Comparison of ENCODE assay signal across 12 cellular contexts in genomic region chr14:102370305-102370809, GRCh38. TPM values are rescaled to one million over a fixed set of nuclear protein-coding genes. Genes with fewer than 3 reads are reported as not detected.
A peak's percentile ranks its signal among the peaks of the same experiment; 100 is the strongest.
DNase-seq lines count a peak whose midpoint lies in the region; ATAC-seq and TF ChIP-seq lines count a peak whose summit lies in the region.
"Had no signal": no experiment of that assay in that cellular context is flagged by ENCODE, and none has a peak within 500 bp of the region (broad histone marks: within the 10 kb centered on the region; RNA-seq: fewer than 3 reads in every experiment).

No MANE protein-coding gene starts in this region.

- 59% methylated on average over 11 of the region's 11 CpGs for WGBS in mesenchymal stem cell
- no CpG with 5 or more reads among the region's 11 CpGs for WGBS in neuronal stem cell (ENCODE audit: extremely low coverage in 2 of 2, insufficient read length in 2 of 2, insufficient replicate concordance in 1 of 2), 2 donors

- H3K18ac ChIP-seq in mesenchymal stem cell (ENCODE audit: low read depth in 1 of 2, low read length in 2 of 2) (no peak overlapping the region), neuronal stem cell (ENCODE audit: low read length) (no peak overlapping the region)

- no peaks in the 10 kb centered on the region for H3K79me2 ChIP-seq in OCI-LY1 (ENCODE audit: insufficient read depth, low read length)

- H4K91ac ChIP-seq in mesenchymal stem cell (ENCODE audit: low read length) (peak overlapping the region; percentile 12), neuronal stem cell (ENCODE audit: low read depth, low read length, poor library complexity) (no peak overlapping the region)

- H2BK15ac ChIP-seq in mesenchymal stem cell (ENCODE audit: low read depth, poor library complexity, severe bottlenecking), result no peak overlapping the region
- H2BK15ac ChIP-seq in neuronal stem cell (ENCODE audit: low read length), result no peak overlapping the region

- H3K4me1 ChIP-seq in OCI-LY1 (ENCODE audit: insufficient read depth, low read length, severe bottlenecking) (peaks cover 30% of the 10 kb centered on the region), mesenchymal stem cell (ENCODE audit: control insufficient read depth, insufficient read depth, low read depth, low read length) (peaks cover 3% of the 10 kb centered on the region), neuronal stem cell (ENCODE audit: control insufficient read depth in 2 of 2, insufficient read depth in 1 of 2, low read depth in 1 of 2, low read length in 2 of 2) (no peaks in the 10 kb centered on the region)

- peak overlapping the region; percentile 87; the same call in 1 of the 2 replicates for H2AFZ ChIP-seq in OCI-LY1 (ENCODE audit: low read length)
- no peak overlapping the region for H2AFZ ChIP-seq in mesenchymal stem cell (ENCODE audit: low read depth, low read length)
- no peak overlapping the region for H2AFZ ChIP-seq in neuronal stem cell (ENCODE audit: low read length)

- no peaks in the 10 kb centered on the region for H4K20me1 ChIP-seq in OCI-LY1 (ENCODE audit: insufficient read depth, low read length)

- H3K36me3 ChIP-seq in OCI-LY1 (ENCODE audit: insufficient read depth, low read length) (no peaks in the 10 kb centered on the region), mesenchymal stem cell (ENCODE audit: control insufficient read depth in 1 of 2, insufficient read depth in 2 of 2, low read depth in 1 of 2, low read length in 2 of 2) (peaks cover 0 to 2% of the 10 kb centered on the region in 2 experiments), neuronal stem cell (replicated peaks in 1 of 2; ENCODE audit: control insufficient read depth in 2 of 2, insufficient read depth in 2 of 2, low read length in 2 of 2) (no peaks in the 10 kb centered on the region)

- H3K27me3 ChIP-seq in OCI-LY1 (ENCODE audit: insufficient read depth, low read length) (no peaks in the 10 kb centered on the region), dorsolateral prefrontal cortex (no peaks in the 10 kb centered on the region), mesenchymal stem cell (ENCODE audit: control insufficient read depth in 1 of 2, insufficient read depth in 1 of 2, low read length in 2 of 2) (no peaks in the 10 kb centered on the region), neuronal stem cell (ENCODE audit: control insufficient read depth in 3 of 3, insufficient read depth in 3 of 3, low read depth in 1 of 3, low read length in 3 of 3) (no peaks in the 10 kb centered on the region)

- intact Hi-C loops in dorsolateral prefrontal cortex (cut with DNase I), result no loop called here

- no peak overlapping the region for H2BK5ac ChIP-seq in mesenchymal stem cell (ENCODE audit: low read depth, low read length, poor library complexity, severe bottlenecking)
- no peak overlapping the region for H2BK5ac ChIP-seq in neuronal stem cell (ENCODE audit: low read length)

- peak; percentile 73 for DNase-seq in GF-D8 (lab: John Stamatoyannopoulos, UW)
- DNase-seq in dorsolateral prefrontal cortex, result no peak
- DNase-seq in mesenchymal stem cell, result peak; percentile 53
- DNase-seq in stimulated activated CD8-positive, alpha-beta memory T cell treated with anti-CD3 and anti-CD28 coated beads, Interleukin-4, amount 100 ng/mL, for 48 hours, result no peak
- no peak for DNase-seq in foreskin melanocyte
- DNase-seq in neuronal stem cell (ENCODE audit: low spot score), result no peak
- DNase-seq: activated gamma-delta T cell treated with Interleukin-2 at 50 U/mL for 16 hours; CD4-positive, alpha-beta T cell; NCI-H1105 treated with DMSO at 0.1 percent for 48 hours had no signal

- H3K23ac ChIP-seq in mesenchymal stem cell (ENCODE audit: low read length in 2 of 2) (no peak overlapping the region), neuronal stem cell (ENCODE audit: low read depth, low read length, poor library complexity) (no peak overlapping the region)

- H2BK12ac ChIP-seq in mesenchymal stem cell (ENCODE audit: low read length in 2 of 2) (no peak overlapping the region), neuronal stem cell (ENCODE audit: low read length) (no peak overlapping the region)

- H3K4me3 ChIP-seq in OCI-LY1 (ENCODE audit: low read depth, low read length, poor library complexity, severe bottlenecking) (peak overlapping the region; percentile 16), dorsolateral prefrontal cortex (no peak overlapping the region), mesenchymal stem cell (ENCODE audit: insufficient read depth in 1 of 2, low read depth in 1 of 2, low read length in 2 of 2) (no peak overlapping the region), neuronal stem cell (ENCODE audit: low read length in 2 of 2) (no peak overlapping the region)

- peaks cover 30% of the 10 kb centered on the region for H3K79me1 ChIP-seq in mesenchymal stem cell (replicated peaks; ENCODE audit: low read length, poor library complexity, severe bottlenecking)
- H3K79me1 ChIP-seq in neuronal stem cell (ENCODE audit: low read depth, low read length), result no peaks in the 10 kb centered on the region

- H3K14ac ChIP-seq in mesenchymal stem cell (ENCODE audit: low read length in 2 of 2), result no peak overlapping the region
- H3K14ac ChIP-seq in neuronal stem cell (ENCODE audit: low read length), result no peak overlapping the region

- H3K9me3 ChIP-seq in OCI-LY1 (ENCODE audit: low read length), result no peaks in the 10 kb centered on the region
- no peaks in the 10 kb centered on the region for H3K9me3 ChIP-seq in mesenchymal stem cell (ENCODE audit: control insufficient read depth, low read length)
- no peaks in the 10 kb centered on the region for H3K9me3 ChIP-seq in neuronal stem cell (replicated peaks in 1 of 2; ENCODE audit: control insufficient read depth in 2 of 2, insufficient read depth in 1 of 2, low read depth in 1 of 2, low read length in 2 of 2)

- H3K9ac ChIP-seq in OCI-LY1 (ENCODE audit: low read length), result peak overlapping the region; percentile 22; the same call in 1 of the 2 replicates
- no peak overlapping the region for H3K9ac ChIP-seq in mesenchymal stem cell (ENCODE audit: low read length)
- no peak overlapping the region for H3K9ac ChIP-seq in neuronal stem cell (ENCODE audit: low read depth, low read length, poor library complexity)

- no peak overlapping the region for H2AK5ac ChIP-seq in mesenchymal stem cell (ENCODE audit: low read length, severe bottlenecking)
- no peak overlapping the region for H2AK5ac ChIP-seq in neuronal stem cell (ENCODE audit: low read depth, low read length)

- TF ChIP-seq CTCF in OCI-LY1 (IDR thresholded peaks at IDR 0.05; ENCODE audit: low read length), result no peak
- TF ChIP-seq CTCF in dorsolateral prefrontal cortex (IDR thresholded peaks at IDR 0.05 in 54 of 56, conservative IDR thresholded peaks at IDR 0.05 in 2 of 56; ENCODE audit: low read depth in 1 of 56, partially characterized antibody in 56 of 56), result no peak

- no peaks in the 10 kb centered on the region for H3F3A ChIP-seq in OCI-LY1 (ENCODE audit: insufficient read depth, low read length)

- H4K8ac ChIP-seq in mesenchymal stem cell (ENCODE audit: low read length) (no peak overlapping the region), neuronal stem cell (ENCODE audit: low read depth, low read length) (no peak overlapping the region)

- H3K27ac ChIP-seq in OCI-LY1 (ENCODE audit: low read depth, low read length, poor library complexity, severe bottlenecking) (peak overlapping the region; percentile 59), dorsolateral prefrontal cortex (peak overlapping the region in 56 of 59 donors; percentile 10 to 100 (median 98)), mesenchymal stem cell (ENCODE audit: low read length, poor library complexity, severe bottlenecking) (no peak overlapping the region), neuronal stem cell (replicated peaks; ENCODE audit: low read length) (no peak overlapping the region)
- H3K27ac ChIP-seq: VCaP had no signal

- H3K4me2 ChIP-seq in OCI-LY1 (ENCODE audit: low read length) (peak overlapping the region; percentile 51), mesenchymal stem cell (ENCODE audit: low read length, poor library complexity, severe bottlenecking) (no peak overlapping the region), neuronal stem cell (ENCODE audit: insufficient read depth, low read length, poor library complexity, severe bottlenecking) (no peak overlapping the region)

- no peak overlapping the region for H3K4ac ChIP-seq in mesenchymal stem cell (ENCODE audit: low read depth in 1 of 2, low read length in 2 of 2)
- no peak overlapping the region for H3K4ac ChIP-seq in neuronal stem cell (ENCODE audit: low read length)

- ATAC-seq in GM21381 (IDR thresholded peaks at IDR 0.05; ENCODE audit: unreplicated experiment), result no peak

- H3K9me2 ChIP-seq in OCI-LY1 (ENCODE audit: low read depth, low read length), result no peaks in the 10 kb centered on the region

- H2BK120ac ChIP-seq in mesenchymal stem cell (ENCODE audit: low read depth, low read length) (no peak overlapping the region), neuronal stem cell (ENCODE audit: low read depth, low read length) (no peak overlapping the region)

RNA-seq across cellular contexts. Expression of gene TECPR2, which starts 7.6 kb away (rescaled TPM):
- 100 to 1,000 TPM in 7 of 120 experiments, 10 to 100 TPM in 113; 54.3 to 129 (median 78.9) TPM for total RNA-seq in dorsolateral prefrontal cortex
- 11.6 TPM for polyA plus RNA-seq in mesenchymal stem cell (2013, experiment 1 of 2)
- 10.0 TPM for polyA plus RNA-seq in mesenchymal stem cell (2013, experiment 2 of 2)
- 7.9 TPM for polyA plus RNA-seq in neuronal stem cell (2013, experiment 1 of 2)
- 6.8 TPM for polyA plus RNA-seq in neuronal stem cell (2013, experiment 2 of 2)

RNA-seq across cellular contexts. Expression of gene CINP, which starts 7.7 kb away (rescaled TPM):
- 10 to 100 TPM; 31.4 to 69.6 (median 51.2) TPM for total RNA-seq in dorsolateral prefrontal cortex
- polyA plus RNA-seq in mesenchymal stem cell (2013, experiment 1 of 2), result 34.5 TPM
- polyA plus RNA-seq in mesenchymal stem cell (2013, experiment 2 of 2), result 32.4 TPM
- 28.4 TPM for polyA plus RNA-seq in neuronal stem cell (2013, experiment 1 of 2)
- polyA plus RNA-seq in neuronal stem cell (2013, experiment 2 of 2), result 26.9 TPM

RNA-seq across cellular contexts. Expression of gene ZNF839, which starts 50.8 kb away (rescaled TPM):
- 10 to 100 TPM in 117 of 120 experiments, 1 to 10 TPM in 3; 8.5 to 20.6 (median 14.9) TPM for total RNA-seq in dorsolateral prefrontal cortex
- 3.4 TPM for polyA plus RNA-seq in mesenchymal stem cell (2013, experiment 1 of 2)
- polyA plus RNA-seq in mesenchymal stem cell (2013, experiment 2 of 2), result 3.8 TPM
- polyA plus RNA-seq in neuronal stem cell (2013, experiment 1 of 2), result 8.2 TPM
- polyA plus RNA-seq in neuronal stem cell (2013, experiment 2 of 2), result 8.3 TPM

Comparison
In these comparisons a context has a peak if more than half of its experiments do, and no peak if none do; other contexts are left out.
1. DNase-seq: peak in GF-D8 (single experiment) and mesenchymal stem cell (single experiment); none in dorsolateral prefrontal cortex (0 of 10), stimulated activated CD8-positive, alpha-beta memory T cell treated with anti-CD3 and anti-CD28 coated beads, Interleukin-4, amount 100 ng/mL, for 48 hours (single experiment), foreskin melanocyte (single experiment) and neuronal stem cell (single experiment).
2. H3K27ac ChIP-seq: peak in OCI-LY1 (single experiment) and dorsolateral prefrontal cortex (56 of 59); none in mesenchymal stem cell (single experiment) and neuronal stem cell (single experiment).